In the genomic region with DNA sequence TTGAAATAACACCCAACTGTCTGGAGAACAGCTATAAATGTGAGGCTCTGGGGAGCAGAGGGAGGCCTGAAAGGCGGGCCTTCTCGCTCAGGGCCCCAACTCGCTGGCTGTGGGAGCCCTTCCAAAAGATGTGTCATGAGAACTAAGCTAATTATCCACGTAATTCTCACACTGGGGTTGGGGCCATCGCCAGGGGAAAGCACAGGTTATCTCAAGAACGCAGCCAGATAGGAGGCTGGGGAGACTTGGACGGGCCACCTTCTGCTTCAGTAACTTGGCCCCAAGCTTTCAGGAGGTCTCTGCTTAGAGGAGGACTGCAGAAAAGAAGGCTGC, we compare ENCODE assay signal across 8 cellular contexts. TPM values are rescaled to one million over a fixed set of nuclear protein-coding genes. Genes with fewer than 3 reads are reported as not detected.
A peak's percentile ranks its signal among the peaks of the same experiment; 100 is the strongest.
DNase-seq lines count a peak whose midpoint lies in the region; ATAC-seq, FAIRE-seq and TF ChIP-seq lines count a peak whose summit lies in the region.

No MANE protein-coding gene starts in this region.

- peaks cover 69% of the 10 kb centered on the region for H3K79me2 ChIP-seq in ACC112 (ENCODE audit: control insufficient read depth, insufficient read depth, low read length, unreplicated experiment)

- peak overlapping the region; percentile 88 for H3K4me3 Mint-ChIP-seq in chondrocyte (ENCODE audit: unreplicated experiment)
- peak overlapping the region; percentile 88 for H3K4me3 Mint-ChIP-seq in memory B cell
- H3K4me3 Mint-ChIP-seq in type B pancreatic cell = peak overlapping the region; percentile 88

- peaks cover 35% of the 10 kb centered on the region for H3K36me3 Mint-ChIP-seq in chondrocyte (ENCODE audit: low read depth)
- H3K36me3 Mint-ChIP-seq in memory B cell = no peaks in the 10 kb centered on the region
- H3K36me3 Mint-ChIP-seq in type B pancreatic cell = peaks cover 18% of the 10 kb centered on the region

- H3K27me3 ChIP-seq in ACC112 (ENCODE audit: insufficient read depth, low read length) = no peaks in the 10 kb centered on the region

- no peaks in the 10 kb centered on the region for H3K27me3 Mint-ChIP-seq in chondrocyte (ENCODE audit: low read depth)
- no peaks in the 10 kb centered on the region for H3K27me3 Mint-ChIP-seq in memory B cell
- H3K27me3 Mint-ChIP-seq in type B pancreatic cell = peaks cover 8% of the 10 kb centered on the region

- TF ChIP-seq CTCF in chondrocyte (IDR thresholded peaks at IDR 0.05) (no peak), type B pancreatic cell (conservative IDR thresholded peaks at IDR 0.05) (no peak)

- peaks cover 75% of the 10 kb centered on the region for H3K4me1 Mint-ChIP-seq in chondrocyte (ENCODE audit: low read depth)
- H3K4me1 Mint-ChIP-seq in memory B cell = peaks cover 43% of the 10 kb centered on the region
- peaks cover 41% of the 10 kb centered on the region for H3K4me1 Mint-ChIP-seq in type B pancreatic cell (ENCODE audit: unreplicated experiment)

- no peak overlapping the region for H2AFZ ChIP-seq in ACC112 (ENCODE audit: low read length, unreplicated experiment)

- peak; percentile 35 for DNase-seq in HT-29 (ENCODE audit: low spot score)
- no peak for DNase-seq in chondrocyte (ENCODE audit: low spot score)
- no peak for DNase-seq in memory B cell (ENCODE audit: low spot score in 2 of 2)
- no peak for DNase-seq in type B pancreatic cell (ENCODE audit: extremely low spot score, unreplicated experiment)
- DNase-seq in stimulated activated CD4-positive, alpha-beta T cell treated with anti-CD3 and anti-CD28 coated beads, Interleukin-4, amount 100 ng/mL, for 4 hours = no peak
- DNase-seq in stimulated activated naive CD4-positive, alpha-beta T cell (lab: John Stamatoyannopoulos, UW) = no peak
- no peak for DNase-seq in urothelium cell line (ENCODE audit: low spot score)

- peak overlapping the region; percentile 98 for H3K4me3 ChIP-seq in ACC112 (ENCODE audit: low read depth, low read length)

- no peaks in the 10 kb centered on the region for H3K9me3 Mint-ChIP-seq in chondrocyte (ENCODE audit: low read depth)
- no peaks in the 10 kb centered on the region for H3K9me3 Mint-ChIP-seq in memory B cell
- H3K9me3 Mint-ChIP-seq in type B pancreatic cell = no peaks in the 10 kb centered on the region

- peak overlapping the region; percentile 89 for H3K27ac ChIP-seq in ACC112 (ENCODE audit: low read depth, low read length)

- H3K36me3 ChIP-seq in ACC112 (ENCODE audit: insufficient read depth, low read length) = no peaks in the 10 kb centered on the region

- H3K27ac Mint-ChIP-seq in chondrocyte (ENCODE audit: unreplicated experiment) = peak overlapping the region; percentile 91
- H3K27ac Mint-ChIP-seq in memory B cell = peak overlapping the region; percentile 89
- H3K27ac Mint-ChIP-seq in type B pancreatic cell = peak overlapping the region; percentile 98

- peaks cover 40% of the 10 kb centered on the region for H3K4me1 ChIP-seq in ACC112 (ENCODE audit: control insufficient read depth, insufficient read depth, low read length, unreplicated experiment)

- no peak for FAIRE-seq in urothelium cell line (lab: Jason Lieb, UNC)

- no peak for ATAC-seq in memory B cell (ENCODE audit: low read depth)

RNA-seq across cellular contexts. Expression of a gene that starts 1.6 kb away (rescaled TPM):
- 44.4 and 45.3 TPM in 2 replicates for total RNA-seq in HT-29 (2014; rRNA removed; shearing (Covaris generic))
- total RNA-seq in chondrocyte (191 to 231 TPM (median 222 TPM) in 3 replicates), type B pancreatic cell (ENCODE audit: low replicate concordance) (23.6 and 57.2 TPM in 2 replicates)
